ENCODE assay signal across 8 cellular contexts in genomic region chr3:97658670-97659285, GRCh38.
DNase-seq lines count a peak whose midpoint lies in the region; ATAC-seq and TF ChIP-seq lines count a peak whose summit lies in the region.

No MANE protein-coding gene starts in this region.

- H3K9me3 ChIP-seq in fibroblast of lung (ENCODE audit: control insufficient read depth, insufficient read depth, low read depth, low read length): no peaks in the 10 kb centered on the region
- H3K9me3 ChIP-seq in thyroid gland: no peaks in the 10 kb centered on the region
- no peaks in the 10 kb centered on the region for H3K9me3 ChIP-seq in spleen

- H4K20me1 ChIP-seq in KMS-11 (ENCODE audit: insufficient read depth) (no peaks in the 10 kb centered on the region), fibroblast of lung (ENCODE audit: control insufficient read depth, extremely low read depth, insufficient read depth, low read length) (no peaks in the 10 kb centered on the region)

- no peak overlapping the region for H3K4me3 ChIP-seq in KMS-11 (IDR thresholded peaks at IDR 0.05; ENCODE audit: insufficient read depth, low read depth, low read length)
- H3K4me3 ChIP-seq in fibroblast of lung (replicated peaks in 1 of 4; ENCODE audit: control extremely low read depth in 1 of 4, insufficient read depth in 1 of 4, low read depth in 3 of 4, low read length in 4 of 4): no peak overlapping the region
- H3K4me3 ChIP-seq in thyroid gland (replicated peaks in 1 of 3): no peak overlapping the region
- H3K4me3 ChIP-seq in spleen: no peak overlapping the region

- no peaks in the 10 kb centered on the region for H3K36me3 Mint-ChIP-seq in stimulated activated naive B cell treated with anti-CD40 and anti-IgM and Interleukin-4, amounts not matched to agents 10 μg/mL and 1 μg/mL and 100 μg/mL, for 72 hours

- intact Hi-C loops in thyroid gland (cut with DNase I) (no loop called here), spleen (cut with DNase I; ENCODE audit: low total_unique reads) (no loop called here)

- no peak for ATAC-seq in HG03095 (IDR thresholded peaks at IDR 0.05; ENCODE audit: unreplicated experiment)
- ATAC-seq in stimulated activated naive B cell treated with anti-CD40 and anti-IgM and Interleukin-4, amounts not matched to agents 10 μg/mL and 1 μg/mL and 100 μg/mL, for 72 hours (replicated peaks): no peak

- TF ChIP-seq CTCF in GM12872 (IDR thresholded peaks at IDR 0.05; ENCODE audit: insufficient read depth, low read depth, low read length): peak; percentile 62
- TF ChIP-seq CTCF in KMS-11 (conservative IDR thresholded peaks at IDR 0.05; ENCODE audit: low read depth, low read length): peak; percentile 77
- TF ChIP-seq CTCF in fibroblast of lung (conservative IDR thresholded peaks at IDR 0.05 in 1 of 2, IDR thresholded peaks at IDR 0.05 in 1 of 2; ENCODE audit: low read depth in 1 of 2, low read length in 2 of 2): peak; percentile 37 to 55
- TF ChIP-seq CTCF in thyroid gland (IDR thresholded peaks at IDR 0.05): peak; percentile 16 to 71 (median 46)
- TF ChIP-seq CTCF in spleen (IDR thresholded peaks at IDR 0.05 in 8 of 11, conservative IDR thresholded peaks at IDR 0.05 in 3 of 11): peak in 4 of 11 experiments; percentile 18 to 38 (median 28)

- H3K27me3 Mint-ChIP-seq in stimulated activated naive B cell treated with anti-CD40 and anti-IgM and Interleukin-4, amounts not matched to agents 10 μg/mL and 1 μg/mL and 100 μg/mL, for 72 hours: no peaks in the 10 kb centered on the region

- H3K9ac ChIP-seq in KMS-11 (no peak overlapping the region), fibroblast of lung (ENCODE audit: insufficient read depth, low read length) (no peak overlapping the region)

- H3K79me2 ChIP-seq in KMS-11 (ENCODE audit: insufficient read depth, low read depth): no peaks in the 10 kb centered on the region
- no peaks in the 10 kb centered on the region for H3K79me2 ChIP-seq in fibroblast of lung (ENCODE audit: control insufficient read depth, insufficient read depth, low read length)

- H3K27ac ChIP-seq in KMS-11 (no peak overlapping the region), fibroblast of lung (ENCODE audit: insufficient read depth, low read length) (no peak overlapping the region), thyroid gland (no peak overlapping the region), spleen (no peak overlapping the region)

- H3K36me3 ChIP-seq in KMS-11 (ENCODE audit: insufficient read depth) (no peaks in the 10 kb centered on the region), fibroblast of lung (ENCODE audit: control insufficient read depth, insufficient read depth, low read length) (no peaks in the 10 kb centered on the region), thyroid gland (no peaks in the 10 kb centered on the region), spleen (no peaks in the 10 kb centered on the region)

- peaks cover 0 to 2% of the 10 kb centered on the region in 2 donors for H3K9me3 Mint-ChIP-seq in stimulated activated naive B cell treated with anti-CD40 and anti-IgM and Interleukin-4, amounts not matched to agents 10 μg/mL and 1 μg/mL and 100 μg/mL, for 72 hours

- WGBS in thyroid gland, 2 donors: 42 to 45% methylated on average over 3 of the region's 3 CpGs
- 43 to 58% (median 46%) methylated on average over 3 of the region's 3 CpGs for WGBS in spleen, 5 donors

- peak; percentile 68 for DNase-seq in RKO (ENCODE audit: low spot score)
- DNase-seq in fibroblast of lung (ENCODE audit: low read depth in 2 of 2): peak; percentile 1 to 11
- no peak for DNase-seq in thyroid gland
- no peak for DNase-seq in stimulated activated naive B cell treated with anti-CD40 and anti-IgM and Interleukin-4, amounts not matched to agents 10 μg/mL and 1 μg/mL and 100 μg/mL, for 72 hours
- no peak for DNase-seq in spleen

- H3K4me1 ChIP-seq in KMS-11 (ENCODE audit: low read depth, poor library complexity, severe bottlenecking) (no peaks in the 10 kb centered on the region), fibroblast of lung (ENCODE audit: control insufficient read depth, extremely low read depth, insufficient read depth, low read length) (no peaks in the 10 kb centered on the region), thyroid gland (no peaks in the 10 kb centered on the region), spleen (no peaks in the 10 kb centered on the region)

- no peak overlapping the region for H3K27ac Mint-ChIP-seq in stimulated activated naive B cell treated with anti-CD40 and anti-IgM and Interleukin-4, amounts not matched to agents 10 μg/mL and 1 μg/mL and 100 μg/mL, for 72 hours

- no peak overlapping the region for H3K4me3 Mint-ChIP-seq in stimulated activated naive B cell treated with anti-CD40 and anti-IgM and Interleukin-4, amounts not matched to agents 10 μg/mL and 1 μg/mL and 100 μg/mL, for 72 hours

- no peak overlapping the region for H2AFZ ChIP-seq in KMS-11 (ENCODE audit: low read depth)
- no peak overlapping the region for H2AFZ ChIP-seq in fibroblast of lung (ENCODE audit: low read length)

- H3K27me3 ChIP-seq in KMS-11 (ENCODE audit: insufficient read depth, low read depth): no peaks in the 10 kb centered on the region
- no peaks in the 10 kb centered on the region for H3K27me3 ChIP-seq in fibroblast of lung (ENCODE audit: control insufficient read depth, insufficient read depth, low read length)
- no peaks in the 10 kb centered on the region for H3K27me3 ChIP-seq in thyroid gland
- H3K27me3 ChIP-seq in spleen (replicated peaks in 1 of 7): no peaks in the 10 kb centered on the region

- H3K4me2 ChIP-seq in KMS-11 (no peak overlapping the region), fibroblast of lung (ENCODE audit: extremely low read depth, insufficient read depth, low read length) (no peak overlapping the region)

- TF ChIP-seq POLR2A in thyroid gland (IDR thresholded peaks at IDR 0.05) (no peak), spleen (IDR thresholded peaks at IDR 0.05) (no peak)

- no peaks in the 10 kb centered on the region for H3K4me1 Mint-ChIP-seq in stimulated activated naive B cell treated with anti-CD40 and anti-IgM and Interleukin-4, amounts not matched to agents 10 μg/mL and 1 μg/mL and 100 μg/mL, for 72 hours

Comparison
In these comparisons a context has a peak if more than half of its experiments do, and no peak if none do; other contexts are left out.
1. DNase-seq: peak in RKO (single experiment) and fibroblast of lung (2 of 2); none in thyroid gland (0 of 2), stimulated activated naive B cell treated with anti-CD40 and anti-IgM and Interleukin-4, amounts not matched to agents 10 μg/mL and 1 μg/mL and 100 μg/mL, for 72 hours (single experiment) and spleen (single experiment).